Comparison of ENCODE assay signal across 9 cellular contexts in genomic region chr10:659710-660141, GRCh38.
DNase-seq lines count a peak whose midpoint lies in the region; ATAC-seq and TF ChIP-seq lines count a peak whose summit lies in the region.
"Had no signal": no experiment of that assay in that cellular context is flagged by ENCODE, and none has a peak within 500 bp of the region (broad histone marks: within the 10 kb centered on the region; RNA-seq: fewer than 3 reads in every experiment).

No MANE protein-coding gene starts in this region.

- H3K4me3 Mint-ChIP-seq in effector memory CD8-positive, alpha-beta T cell = no peak overlapping the region

- H3K27me3 Mint-ChIP-seq in effector memory CD8-positive, alpha-beta T cell = peaks cover 15 to 35% of the 10 kb centered on the region in 2 donors

- DNase-seq in HFF-Myc (ENCODE audit: extremely low read depth, low read depth) (peak; percentile 10), brain microvascular endothelial cell (peak; percentile 89), substantia nigra (lab: John Stamatoyannopoulos, UW) (no peak), activated T-cell treated with anti-CD3 and anti-CD28 coated beads for 4 hours (no peak)
- DNase-seq in effector memory CD8-positive, alpha-beta T cell = no peak

- in situ Hi-C loops in brain microvascular endothelial cell (cut with HindIII; ENCODE audit: low pct_ligation_motif_present, low sequenced_read_pairs) = no loop called here

- H3K4me3 ChIP-seq in HFF-Myc (replicated peaks; ENCODE audit: low read depth, low read length) (no peak overlapping the region), brain microvascular endothelial cell (ENCODE audit: low read depth, low read length) (no peak overlapping the region)

- H3K36me3 ChIP-seq in brain microvascular endothelial cell (replicated peaks) = no peaks in the 10 kb centered on the region

- no peaks in the 10 kb centered on the region for H3K36me3 Mint-ChIP-seq in effector memory CD8-positive, alpha-beta T cell (ENCODE audit: insufficient read depth)

- H3K9me3 Mint-ChIP-seq in effector memory CD8-positive, alpha-beta T cell = no peaks in the 10 kb centered on the region

- no peak for ATAC-seq in GM18520 (IDR thresholded peaks at IDR 0.05; ENCODE audit: unreplicated experiment)
- no peak for ATAC-seq in HG03196 (IDR thresholded peaks at IDR 0.05; ENCODE audit: unreplicated experiment)
- no peak for ATAC-seq in effector memory CD8-positive, alpha-beta T cell (replicated peaks)

- TF ChIP-seq CTCF in HFF-Myc (IDR thresholded peaks at IDR 0.05; ENCODE audit: low read depth, low read length, missing control alignments) (no peak), brain microvascular endothelial cell (IDR thresholded peaks at IDR 0.05; ENCODE audit: low read depth, low read length, missing control alignments) (no peak)

- H3K4me1 Mint-ChIP-seq in effector memory CD8-positive, alpha-beta T cell (ENCODE audit: low read depth in 2 of 2) = peaks cover 6 to 9% of the 10 kb centered on the region in 2 donors

- H3K27ac ChIP-seq in brain microvascular endothelial cell = peak overlapping the region; percentile 91
- H3K27ac ChIP-seq in layer of hippocampus (ENCODE audit: low read depth, low read length) = peak overlapping the region; percentile 50
- H3K27ac ChIP-seq in substantia nigra (ENCODE audit: low read depth, low read length, poor library complexity, severe bottlenecking) = peak overlapping the region; percentile 96
- H3K27ac ChIP-seq: epithelial cell of prostate had no signal

- H3K27me3 ChIP-seq in brain microvascular endothelial cell (replicated peaks) (no peaks in the 10 kb centered on the region), layer of hippocampus (ENCODE audit: control insufficient read depth, insufficient read depth, low read length) (no peaks in the 10 kb centered on the region)

- H3K27ac Mint-ChIP-seq in effector memory CD8-positive, alpha-beta T cell = no peak overlapping the region

Comparison
In these comparisons a context has a peak if more than half of its experiments do, and no peak if none do; other contexts are left out.
1. DNase-seq: peak in HFF-Myc (single experiment) and brain microvascular endothelial cell (single experiment); none in substantia nigra (0 of 49), effector memory CD8-positive, alpha-beta T cell (0 of 3) and activated T-cell treated with anti-CD3 and anti-CD28 coated beads for 4 hours (single experiment).
2. Peak in every context shown above with its lines, with median percentiles within 50 percentile points of each other: H3K27ac ChIP-seq.